15 cellular contexts compared by ENCODE assay signal in genomic region chr2:30372836-30373235, GRCh38.
"Had no signal": no experiment of that assay in that cellular context is flagged by ENCODE, and none has a peak within 500 bp of the region (broad histone marks: within the 10 kb centered on the region; RNA-seq: fewer than 3 reads in every experiment).

No MANE protein-coding gene starts in this region.

- H3K27me3 ChIP-seq: left lung, neutrophil, upper lobe of left lung had no signal

- H3K4me1 ChIP-seq: left lung, upper lobe of left lung had no signal

- H3K36me3 ChIP-seq: left lung, neutrophil, upper lobe of left lung had no signal

- H3K36me3 Mint-ChIP-seq: naive B cell had no signal

- H3K27ac ChIP-seq: neutrophil had no signal

- H3K9me3 ChIP-seq: left lung, neutrophil, upper lobe of left lung had no signal

- H3K4me3 Mint-ChIP-seq: endodermal cell; naive B cell; T-helper 2 cell treated with Interferon-gamma antibody and Interleukin-4, amounts not matched to agents 5 μg/mL and 100 μg/mL, for 36 hours had no signal

- ATAC-seq: left lung had no signal

- H3K27ac Mint-ChIP-seq: endodermal cell; T-helper 2 cell treated with Interferon-gamma antibody and Interleukin-4, amounts not matched to agents 5 μg/mL and 100 μg/mL, for 36 hours had no signal

- H3K4me3 ChIP-seq: left lung, upper lobe of left lung had no signal

- H3K27me3 Mint-ChIP-seq: activated B cell treated with CpG ODN at 0.5 μM for 24 hours had no signal

- DNase-seq: activated B cell treated with CpG ODN at 0.5 μM for 24 hours; activated CD4-positive, alpha-beta T cell treated with anti-CD3 and anti-CD28 coated beads, Interleukin-2, amount 50 U/mL, for 1 hour; activated effector memory CD4-positive, alpha-beta T cell treated with Interleukin-2 at 50 U/mL for 16 hours; activated naive CD4-positive, alpha-beta T cell treated with anti-CD3 and anti-CD28 coated beads, Interleukin-2, amount 50 U/mL, for 16 hours; amniotic stem cell; cerebellar nuclear complex; endodermal cell; islet precursor cell; left lung; naive B cell; stimulated activated naive CD4-positive, alpha-beta T cell treated with Interleukin-2 at 50 U/mL for 16 hours; substantia nigra; upper lobe of left lung had no signal

- H3K4me1 Mint-ChIP-seq: endodermal cell had no signal

- H3K9me3 Mint-ChIP-seq: activated B cell treated with CpG ODN at 0.5 μM for 24 hours; endodermal cell; naive B cell; T-helper 2 cell treated with Interferon-gamma antibody and Interleukin-4, amounts not matched to agents 5 μg/mL and 100 μg/mL, for 36 hours had no signal
